Comparison of ENCODE assay signal across 17 cellular contexts in the genomic region with DNA sequence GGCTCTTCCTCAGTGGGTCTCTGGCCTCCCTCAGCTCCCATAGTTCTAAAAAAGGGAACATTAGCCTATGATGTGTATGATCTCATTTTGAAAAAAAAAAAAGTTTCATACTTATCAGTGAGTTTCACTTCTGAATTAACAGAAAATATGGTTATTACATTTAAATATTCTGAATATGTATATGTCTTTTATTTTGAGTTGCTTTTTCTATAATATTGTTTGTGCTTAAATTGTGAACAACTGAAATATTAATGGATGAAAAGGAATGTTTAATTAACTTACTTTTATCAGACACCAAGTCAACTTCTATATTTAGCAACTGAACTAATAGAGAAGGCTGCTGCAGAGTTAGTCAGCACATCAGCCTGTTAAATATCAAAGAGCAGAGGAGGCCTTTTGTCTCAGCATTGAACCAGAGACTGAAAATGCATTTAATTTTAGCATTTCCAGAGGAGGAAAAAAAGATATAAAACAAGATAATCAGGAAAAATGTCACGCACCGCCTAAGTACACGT. TPM values are rescaled to one million over a fixed set of nuclear protein-coding genes. Genes with fewer than 3 reads are reported as not detected.
A peak's percentile ranks its signal among the peaks of the same experiment; 100 is the strongest.
DNase-seq lines count a peak whose midpoint lies in the region; ATAC-seq and TF ChIP-seq lines count a peak whose summit lies in the region.
"Had no signal": no experiment of that assay in that cellular context is flagged by ENCODE, and none has a peak within 500 bp of the region (broad histone marks: within the 10 kb centered on the region; RNA-seq: fewer than 3 reads in every experiment).

No MANE protein-coding gene starts in this region.

- WGBS in heart left ventricle, 4 donors: 17 to 26% (median 21%) methylated on average over 3 of the region's 3 CpGs
- 75% methylated on average over 3 of the region's 3 CpGs for WGBS in mammary epithelial cell (ENCODE audit: low coverage, missing lambda C conversion rate)

- H3K9me3 ChIP-seq in BLaER1 treated with 17β-estradiol and CSF1 and Interleukin-3, amounts not matched to agents 10 nM and 100 nM (replicated peaks in 1 of 11): peaks cover 11 to 20% (median 15%) of the 10 kb centered on the region in 11 experiments
- H3K9me3 ChIP-seq in heart left ventricle: no peaks in the 10 kb centered on the region
- H3K9me3 ChIP-seq in mammary epithelial cell (replicated peaks; ENCODE audit: insufficient read depth, low read length): peaks cover 6% of the 10 kb centered on the region
- H3K9me3 ChIP-seq: testis had no signal

- DNase-seq in heart left ventricle: no peak
- DNase-seq in putamen (ENCODE audit: low spot score): peak; percentile 21
- no peak for DNase-seq in GM20000 (ENCODE audit: low spot score)
- DNase-seq in immature natural killer cell: no peak
- no peak for DNase-seq in naive thymus-derived CD8-positive, alpha-beta T cell
- no peak for DNase-seq in mammary epithelial cell
- DNase-seq: activated CD4-positive, alpha-beta T cell treated with anti-CD3 and anti-CD28 coated beads, Interleukin-2, amount 10 ng/mL, durations not matched to agents 24 days and 14 days; activated T-cell treated with anti-CD3 and anti-CD28 coated beads, Interleukin-2, amount 50 U/mL, for 72 hours; anterior cingulate cortex; effector CD8-positive, alpha-beta T cell; NCI-H748 treated with DMSO at 0.1 percent for 48 hours; stimulated activated CD4-positive, alpha-beta T cell treated with anti-CD3 and anti-CD28 coated beads, Interleukin-12 subunit alpha, Interleukin-12 subunit beta, amount 100 ng/mL, for 4 hours; T-helper 9 cell; testis had no signal

- H3K27me3 Mint-ChIP-seq in immature natural killer cell (ENCODE audit: low read depth in 3 of 3): peaks cover 2 to 10% (median 2%) of the 10 kb centered on the region in 3 donors
- H3K27me3 Mint-ChIP-seq in naive thymus-derived CD8-positive, alpha-beta T cell: peaks cover 0 to 2% (median 0%) of the 10 kb centered on the region in 5 donors
- H3K27me3 Mint-ChIP-seq: activated CD4-positive, alpha-beta T cell treated with anti-CD3 and anti-CD28 coated beads, Interleukin-2, amount 10 ng/mL, durations not matched to agents 24 days and 14 days had no signal

- CTCF ChIA-PET in mammary epithelial cell (lab: Charles Lee; ENCODE audit: low non-redundant PET): no interaction called here

- ATAC-seq in SK-N-SH treated with all-trans-retinoic acid at 6 μM for 48 hours (peak; percentile 59), heart left ventricle (peak; percentile 64 to 86 (median 78))
- ATAC-seq in naive thymus-derived CD8-positive, alpha-beta T cell: no peak
- ATAC-seq: activated T-cell treated with anti-CD3 and anti-CD28 coated beads, Interleukin-2, amount 50 U/mL, for 72 hours had no signal

- no peaks in the 10 kb centered on the region for H3K9me3 Mint-ChIP-seq in immature natural killer cell
- peaks cover 0 to 2% (median 0%) of the 10 kb centered on the region in 9 donors for H3K9me3 Mint-ChIP-seq in naive thymus-derived CD8-positive, alpha-beta T cell
- H3K9me3 Mint-ChIP-seq: activated CD4-positive, alpha-beta T cell treated with anti-CD3 and anti-CD28 coated beads, Interleukin-2, amount 10 ng/mL, durations not matched to agents 24 days and 14 days had no signal

- H3K4me1 Mint-ChIP-seq in immature natural killer cell: no peaks in the 10 kb centered on the region
- peaks cover 0 to 3% (median 0%) of the 10 kb centered on the region in 4 donors for H3K4me1 Mint-ChIP-seq in naive thymus-derived CD8-positive, alpha-beta T cell

- TF ChIP-seq POLR2A in heart left ventricle (IDR thresholded peaks at IDR 0.05): no peak

- no peak overlapping the region for H2AFZ ChIP-seq in mammary epithelial cell (ENCODE audit: low read depth, low read length)
- H2AFZ ChIP-seq: neural progenitor cell had no signal

- dilution Hi-C loops in mammary epithelial cell (cut with HindIII; ENCODE audit: low sequenced_read_pairs): no loop called here

- H3K4me1 ChIP-seq in BLaER1 treated with 17β-estradiol and CSF1 and Interleukin-3, amounts not matched to agents 10 nM and 100 nM: peaks cover 0 to 21% (median 13%) of the 10 kb centered on the region in 10 experiments; a peak in 14 of 20 replicates
- peaks cover 0 to 21% (median 4%) of the 10 kb centered on the region in 12 donors for H3K4me1 ChIP-seq in heart left ventricle
- no peaks in the 10 kb centered on the region for H3K4me1 ChIP-seq in mammary epithelial cell (ENCODE audit: insufficient read depth, low read length)
- H3K4me1 ChIP-seq: neural progenitor cell, testis had no signal

- no peak overlapping the region for H3K9ac ChIP-seq in BLaER1 treated with 17β-estradiol and CSF1 and Interleukin-3, amounts not matched to agents 10 nM and 100 nM
- H3K9ac ChIP-seq in mammary epithelial cell (ENCODE audit: insufficient read depth, low read length): no peak overlapping the region
- H3K9ac ChIP-seq: neural progenitor cell had no signal

- POLR2A ChIA-PET in naive thymus-derived CD8-positive, alpha-beta T cell (lab: Charles Lee): no interaction called here

- in situ Hi-C loops in mammary epithelial cell (cut with MboI; ENCODE audit: low sequenced_read_pairs in 2 of 2): no loop called here

- no peaks in the 10 kb centered on the region for H4K20me1 ChIP-seq in BLaER1 treated with 17β-estradiol and CSF1 and Interleukin-3, amounts not matched to agents 10 nM and 100 nM
- no peaks in the 10 kb centered on the region for H4K20me1 ChIP-seq in mammary epithelial cell (ENCODE audit: insufficient read depth, low read length)

- H3K4me2 ChIP-seq in BLaER1 treated with 17β-estradiol and CSF1 and Interleukin-3, amounts not matched to agents 10 nM and 100 nM: peak overlapping the region in 7 of 11 experiments; percentile 5 to 39 (median 14); a peak in 11 of 22 replicates
- H3K4me2 ChIP-seq in mammary epithelial cell (ENCODE audit: insufficient read depth, low read depth, low read length): no peak overlapping the region
- H3K4me2 ChIP-seq: neural progenitor cell had no signal

- H3K36me3 ChIP-seq in BLaER1 treated with 17β-estradiol and CSF1 and Interleukin-3, amounts not matched to agents 10 nM and 100 nM: no peaks in the 10 kb centered on the region
- no peaks in the 10 kb centered on the region for H3K36me3 ChIP-seq in heart left ventricle
- H3K36me3 ChIP-seq in mammary epithelial cell (ENCODE audit: insufficient read depth, low read length): no peaks in the 10 kb centered on the region
- H3K36me3 ChIP-seq: neural progenitor cell had no signal

- intact Hi-C loops in heart left ventricle (cut with DNase I) (loop anchor here in 1 of 10 donors (10.0 kb wide), 1 partner anchor 72 kb away; no protein-coding TSS in a partner anchor), mammary epithelial cell (cut with micrococcal nuclease) (no loop called here)

- H3K4me3 ChIP-seq in BLaER1 treated with 17β-estradiol and CSF1 and Interleukin-3, amounts not matched to agents 10 nM and 100 nM: no peak overlapping the region
- H3K4me3 ChIP-seq in heart left ventricle (no peak overlapping the region), mammary epithelial cell (replicated peaks in 1 of 3; ENCODE audit: insufficient read depth in 1 of 3, low read depth in 2 of 3, low read length in 3 of 3) (no peak overlapping the region)
- H3K4me3 ChIP-seq: neural progenitor cell, testis had no signal

- no peaks in the 10 kb centered on the region for H3K79me2 ChIP-seq in mammary epithelial cell (ENCODE audit: insufficient read depth, low read length)

- H3K4me3 Mint-ChIP-seq in immature natural killer cell: no peak overlapping the region
- no peak overlapping the region for H3K4me3 Mint-ChIP-seq in naive thymus-derived CD8-positive, alpha-beta T cell
- H3K4me3 Mint-ChIP-seq: activated CD4-positive, alpha-beta T cell treated with anti-CD3 and anti-CD28 coated beads, Interleukin-2, amount 10 ng/mL, durations not matched to agents 24 days and 14 days; activated T-cell treated with anti-CD3 and anti-CD28 coated beads, Interleukin-2, amount 50 U/mL, for 72 hours; neural progenitor cell had no signal

- TF ChIP-seq CTCF in heart left ventricle (IDR thresholded peaks at IDR 0.05): no peak
- no peak for TF ChIP-seq CTCF in GM20000 (IDR thresholded peaks at IDR 0.05; ENCODE audit: extremely low read depth, missing control alignments)
- no peak for TF ChIP-seq CTCF in mammary epithelial cell (conservative IDR thresholded peaks at IDR 0.05 in 1 of 2, IDR thresholded peaks at IDR 0.05 in 1 of 2; ENCODE audit: extremely low read depth in 1 of 2, insufficient read depth in 1 of 2, low read depth in 1 of 2, low read length in 2 of 2)

- BruUV-seq in mammary epithelial cell (replicated peaks; lab: Mats Ljungman, UMichigan): no TSS peak

- no peak overlapping the region for H3K27ac Mint-ChIP-seq in immature natural killer cell
- peak overlapping the region in 1 of 10 donors; percentile 7 for H3K27ac Mint-ChIP-seq in naive thymus-derived CD8-positive, alpha-beta T cell
- H3K27ac Mint-ChIP-seq: activated CD4-positive, alpha-beta T cell treated with anti-CD3 and anti-CD28 coated beads, Interleukin-2, amount 10 ng/mL, durations not matched to agents 24 days and 14 days; activated T-cell treated with anti-CD3 and anti-CD28 coated beads, Interleukin-2, amount 50 U/mL, for 72 hours; neural progenitor cell had no signal

- H3K27me3 ChIP-seq in BLaER1 treated with 17β-estradiol and CSF1 and Interleukin-3, amounts not matched to agents 10 nM and 100 nM: peaks cover 10 to 71% (median 32%) of the 10 kb centered on the region in 11 experiments
- H3K27me3 ChIP-seq in heart left ventricle (no peaks in the 10 kb centered on the region), mammary epithelial cell (ENCODE audit: insufficient read depth, low read length) (peaks cover 2% of the 10 kb centered on the region)
- H3K27me3 ChIP-seq: neural progenitor cell, testis had no signal

- no peaks in the 10 kb centered on the region for H3K36me3 Mint-ChIP-seq in immature natural killer cell
- H3K36me3 Mint-ChIP-seq in naive thymus-derived CD8-positive, alpha-beta T cell: no peaks in the 10 kb centered on the region
- H3K36me3 Mint-ChIP-seq: neural progenitor cell had no signal

- H3K27ac ChIP-seq in BLaER1 treated with 17β-estradiol and CSF1 and Interleukin-3, amounts not matched to agents 10 nM and 100 nM: peak overlapping the region in 8 of 11 experiments; percentile 3 to 44 (median 32); a peak in 7 of 22 replicates
- peak overlapping the region; percentile 54 to 94 (median 84) for H3K27ac ChIP-seq in heart left ventricle
- H3K27ac ChIP-seq in mammary epithelial cell (ENCODE audit: insufficient read depth, low read depth, low read length): no peak overlapping the region
- H3K27ac ChIP-seq: neural progenitor cell, testis had no signal

TF ChIP-seq in SK-N-SH treated with all-trans-retinoic acid at 6 μM for 48 hours, 23 proteins besides CTCF, POLR2A, EP300 and RAD21 (continues in another document):
- TF ChIP-seq ZNF565 (CRISPR knock-in tag; conservative IDR thresholded peaks at IDR 0.05; ENCODE audit: low read depth) (no peak), PPARA (CRISPR knock-in tag; IDR thresholded peaks at IDR 0.05; ENCODE audit: borderline replicate concordance) (no peak)

RNA-seq across cellular contexts. Expression of gene FHL1, which starts 20.4 kb away (rescaled TPM):
- 1,000 to 10,000 TPM; 1,446 to 4,800 (median 2,127) TPM for total RNA-seq in heart left ventricle
- polyA plus RNA-seq in heart left ventricle: 1,000 to 10,000 TPM; 1,119 to 4,064 TPM
- polyA plus RNA-seq in immature natural killer cell: 10 to 100 TPM; 11.1 to 24.0 (median 17.6) TPM
- total RNA-seq in naive thymus-derived CD8-positive, alpha-beta T cell: 10 to 100 TPM; 10.8 to 12.8 TPM
- 10 to 100 TPM; 14.9 to 16.6 (median 16.5) TPM for polyA plus RNA-seq in naive thymus-derived CD8-positive, alpha-beta T cell
- 10 to 100 TPM in 1 of 2 donors, 1 to 10 TPM in 1; 1.3 to 82.8 TPM for total RNA-seq in mammary epithelial cell
- 34.5 TPM for polyA plus RNA-seq in mammary epithelial cell
- polyA minus RNA-seq in mammary epithelial cell: 31.0 TPM

Comparison
In these comparisons a context has a peak if more than half of its experiments do, and no peak if none do; other contexts are left out.
1. ATAC-seq: peak in SK-N-SH treated with all-trans-retinoic acid at 6 μM for 48 hours (single experiment) and heart left ventricle (4 of 4); none in naive thymus-derived CD8-positive, alpha-beta T cell (0 of 2).
2. RNA of gene FHL1, which starts 20.4 kb away (polyA plus RNA-seq): 1,119 to 4,064 TPM in heart left ventricle; 34.5 TPM in mammary epithelial cell (single experiment), 11.1 to 24.0 TPM in immature natural killer cell and 14.9 to 16.6 TPM in naive thymus-derived CD8-positive, alpha-beta T cell; every median in the first group is over 10 times any median in the second.